ENCODE assay signal across 9 cellular contexts in genomic region chr2:163733301-163733938, GRCh38. TPM values are rescaled to one million over a fixed set of nuclear protein-coding genes. Genes with fewer than 3 reads are reported as not detected.
DNase-seq lines count a peak whose midpoint lies in the region; ATAC-seq and TF ChIP-seq lines count a peak whose summit lies in the region.
"Had no signal": no experiment of that assay in that cellular context is flagged by ENCODE, and none has a peak within 500 bp of the region (broad histone marks: within the 10 kb centered on the region; RNA-seq: fewer than 3 reads in every experiment).

No MANE protein-coding gene starts in this region.

- peaks cover 15 to 28% of the 10 kb centered on the region in 2 donors for H3K27me3 Mint-ChIP-seq in T-cell

- POLR2A ChIA-PET in T-cell (lab: Charles Lee), result interaction anchor here in 1 of 2 donors (0.6 kb wide), 1 partner anchor 9 kb away, joined by 3 read pairs; no protein-coding TSS in a partner anchor

- H3K4me1 Mint-ChIP-seq in T-cell, result peaks cover 3 to 9% (median 3%) of the 10 kb centered on the region in 3 donors

- no peak overlapping the region for H3K27ac Mint-ChIP-seq in T-cell

- H3K9ac ChIP-seq in mucosa of rectum (ENCODE audit: low read depth in 1 of 2, low read length in 2 of 2), result no peak overlapping the region

- H3K4me3 Mint-ChIP-seq in T-cell, result no peak overlapping the region

- DNase-seq in SHP77 (lab: John Stamatoyannopoulos, UW) (peak; percentile 20 to 25), SHP77 treated with DMSO at 0.1 percent for 48 hours (lab: John Stamatoyannopoulos, UW) (no peak), epithelial cell of proximal tubule (ENCODE audit: low read depth) (no peak), vagina (ENCODE audit: extremely low spot score in 2 of 2) (no peak), GM19240 (ENCODE audit: insufficient read length, low spot score) (no peak), T-cell (no peak)
- no peak for DNase-seq in stimulated activated naive CD4-positive, alpha-beta T cell treated with Interleukin-2 at 50 U/mL for 16 hours (lab: John Stamatoyannopoulos, UW)
- DNase-seq: T-helper 1 cell had no signal

- H3K27ac ChIP-seq in mucosa of rectum (ENCODE audit: low read depth in 2 of 2, low read length in 2 of 2), result peak overlapping the region; percentile 13 to 47
- peak overlapping the region; percentile 93 for H3K27ac ChIP-seq in vagina

- CTCF ChIA-PET in T-cell (lab: Charles Lee), result no interaction called here

- H3K9me3 ChIP-seq in mucosa of rectum (ENCODE audit: control insufficient read depth in 2 of 2, low read length in 2 of 2) (no peaks in the 10 kb centered on the region), vagina (no peaks in the 10 kb centered on the region)

- no peaks in the 10 kb centered on the region for H3K36me3 ChIP-seq in mucosa of rectum (ENCODE audit: control insufficient read depth in 2 of 2, insufficient read depth in 2 of 2, low read length in 2 of 2)
- H3K36me3 ChIP-seq in vagina, result no peaks in the 10 kb centered on the region

- peaks cover 9 to 13% of the 10 kb centered on the region in 2 donors for H3K27me3 ChIP-seq in mucosa of rectum (ENCODE audit: control insufficient read depth in 2 of 2, insufficient read depth in 2 of 2, low read length in 2 of 2)
- H3K27me3 ChIP-seq in vagina, result no peaks in the 10 kb centered on the region

- no peaks in the 10 kb centered on the region for H3K4me1 ChIP-seq in mucosa of rectum (ENCODE audit: control insufficient read depth in 2 of 2, insufficient read depth in 2 of 2, low read length in 2 of 2)
- H3K4me1 ChIP-seq in vagina, result peaks cover 6% of the 10 kb centered on the region

- H3K9me3 Mint-ChIP-seq in T-cell, result peaks cover 0 to 5% (median 3%) of the 10 kb centered on the region in 3 donors

- no peak for TF ChIP-seq CTCF in epithelial cell of proximal tubule (conservative IDR thresholded peaks at IDR 0.05; ENCODE audit: low read depth, low read length)
- no peak for TF ChIP-seq CTCF in vagina (IDR thresholded peaks at IDR 0.05)

- H3K4me3 ChIP-seq in epithelial cell of proximal tubule (ENCODE audit: low read depth, low read length), result peak overlapping the region; percentile 63
- H3K4me3 ChIP-seq in mucosa of rectum (ENCODE audit: low read length in 2 of 2), result peak overlapping the region; percentile 23 to 49
- H3K4me3 ChIP-seq in vagina, result peak overlapping the region; percentile 37 to 61

- intact Hi-C loops in vagina (cut with DNase I), result no loop called here

- no peak for ATAC-seq in T-cell (replicated peaks in 1 of 4)

- H3K36me3 Mint-ChIP-seq in T-cell, result no peaks in the 10 kb centered on the region

- TF ChIP-seq POLR2A in vagina (IDR thresholded peaks at IDR 0.05), result no peak

RNA-seq across cellular contexts. Expression of gene FIGN, which starts 2.4 kb away (rescaled TPM):
- 3.2 and 7.7 TPM in 2 replicates for total RNA-seq in epithelial cell of proximal tubule
- total RNA-seq in vagina, result 3.2 TPM
- total RNA-seq in T-cell, result under 1 TPM in 2 of 5 donors, not detected in 3; 0.03 to 0.16 TPM

Comparison
In these comparisons a context has a peak if more than half of its experiments do, and no peak if none do; other contexts are left out.
1. DNase-seq: peak in SHP77 (2 of 2); none in SHP77 treated with DMSO at 0.1 percent for 48 hours (single experiment), epithelial cell of proximal tubule (single experiment), vagina (0 of 2), GM19240 (single experiment), T-cell (0 of 34) and stimulated activated naive CD4-positive, alpha-beta T cell treated with Interleukin-2 at 50 U/mL for 16 hours (single experiment).
2. Peak in every context shown above with its lines, with median percentiles within 50 percentile points of each other: H3K4me3 ChIP-seq.